Comparison of ENCODE assay signal across 27 cellular contexts in the genomic region with DNA sequence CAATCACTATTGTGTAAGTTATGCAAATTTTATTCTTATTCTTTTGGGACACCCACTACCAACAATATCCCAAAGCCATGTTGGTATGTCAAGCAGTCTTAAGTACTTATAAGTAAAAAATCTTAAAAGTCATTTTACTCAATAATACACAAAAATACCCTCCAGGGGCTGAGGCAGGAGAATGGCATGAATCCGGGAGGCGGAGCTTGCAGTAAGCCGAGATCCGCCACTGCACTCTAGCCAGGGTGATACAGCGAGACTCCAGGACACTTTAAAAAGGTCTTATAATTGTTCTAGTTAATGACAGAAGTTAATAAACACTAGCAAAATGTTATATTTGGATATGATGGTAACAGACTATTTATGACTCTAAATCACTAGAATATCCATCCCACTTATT.
"Had no signal": no experiment of that assay in that cellular context is flagged by ENCODE, and none has a peak within 500 bp of the region (broad histone marks: within the 10 kb centered on the region; RNA-seq: fewer than 3 reads in every experiment).

No MANE protein-coding gene starts in this region.

- H3K27ac ChIP-seq: ascending aorta, esophagus muscularis mucosa, heart right ventricle, left ventricle myocardium inferior, testis, uterus had no signal

- DNase-seq: activated CD4-positive, alpha-beta T cell treated with anti-CD3 and anti-CD28 coated beads for 48 hours; activated CD4-positive, alpha-beta T cell treated with anti-CD3 and anti-CD28 coated beads, Interleukin-2, amount 50 U/mL, for 48 hours; activated CD8-positive, alpha-beta memory T cell treated with anti-CD3 and anti-CD28 coated beads for 24 hours; activated effector memory CD4-positive, alpha-beta T cell treated with anti-CD3 and anti-CD28 coated beads, Interleukin-2, amount 50 U/mL, for 16 hours; activated naive CD4-positive, alpha-beta T cell treated with anti-CD3 and anti-CD28 coated beads, Interleukin-2, amount 10 ng/mL, durations not matched to agents 7 days and 5 days; activated naive CD8-positive, alpha-beta T cell treated with anti-CD3 and anti-CD28 coated beads, Interleukin-2, amount 10 ng/mL, durations not matched to agents 7 days and 5 days; caudate nucleus; cortex of kidney; effector memory CD8-positive, alpha-beta T cell; foreskin melanocyte; heart right ventricle; left ventricle myocardium inferior; mucosa of descending colon; right lobe of liver; stimulated activated CD4-positive, alpha-beta T cell treated with anti-CD3 and anti-CD28 coated beads, Interleukin-12 subunit alpha, Interleukin-12 subunit beta, amount 100 ng/mL, for 4 hours; stimulated activated CD4-positive, alpha-beta T cell treated with anti-CD3 and anti-CD28 coated beads, Interleukin-4, amount 100 ng/mL, for 1 hour; stimulated activated naive CD8-positive, alpha-beta T cell treated with anti-CD3 and anti-CD28 coated beads, Interleukin-15, Interleukin-2, amounts not matched to agents 100 U/mL and 50 U/mL, for 24 hours; testis; uterus had no signal

- H3K27me3 ChIP-seq: ascending aorta, esophagus muscularis mucosa, heart right ventricle, right lobe of liver, testis, uterus had no signal

- H3K4me3 ChIP-seq: ascending aorta, esophagus muscularis mucosa, heart right ventricle, left ventricle myocardium inferior, lung, mucosa of descending colon, testis, uterus had no signal

- H3K27me3 Mint-ChIP-seq: activated naive CD4-positive, alpha-beta T cell treated with anti-CD3 and anti-CD28 coated beads, Interleukin-2, amount 10 ng/mL, durations not matched to agents 7 days and 5 days; activated naive CD8-positive, alpha-beta T cell treated with anti-CD3 and anti-CD28 coated beads, Interleukin-2, amount 10 ng/mL, durations not matched to agents 7 days and 5 days; brain; effector memory CD8-positive, alpha-beta T cell; natural killer cell treated with Interleukin-12 subunit alpha and Interleukin-12 subunit beta and Interleukin-15 and Interleukin-18, amount 100 ng/mL, for 72 hours; progenitor cell of endocrine pancreas; type B pancreatic cell had no signal

- FAIRE-seq: endothelial cell of umbilical vein had no signal

- H3K4me1 ChIP-seq: ascending aorta, testis, uterus had no signal

- H3K36me3 ChIP-seq: right lobe of liver, uterus had no signal

- ATAC-seq: effector memory CD8-positive, alpha-beta T cell; heart right ventricle; mucosa of descending colon; natural killer cell treated with Interleukin-12 subunit alpha and Interleukin-12 subunit beta and Interleukin-15 and Interleukin-18, amount 100 ng/mL, for 72 hours; stimulated activated naive CD8-positive, alpha-beta T cell treated with anti-CD3 and anti-CD28 coated beads, Interleukin-15, Interleukin-2, amounts not matched to agents 100 U/mL and 50 U/mL, for 24 hours had no signal

- H3K9me3 ChIP-seq: ascending aorta, esophagus muscularis mucosa, mucosa of descending colon, right lobe of liver, testis, uterus had no signal

- H3K4me1 Mint-ChIP-seq: activated naive CD4-positive, alpha-beta T cell treated with anti-CD3 and anti-CD28 coated beads, Interleukin-2, amount 10 ng/mL, durations not matched to agents 7 days and 5 days; brain had no signal

- H3K4me3 Mint-ChIP-seq: activated naive CD4-positive, alpha-beta T cell treated with anti-CD3 and anti-CD28 coated beads, Interleukin-2, amount 10 ng/mL, durations not matched to agents 7 days and 5 days; activated naive CD8-positive, alpha-beta T cell treated with anti-CD3 and anti-CD28 coated beads, Interleukin-2, amount 10 ng/mL, durations not matched to agents 7 days and 5 days; brain; effector memory CD8-positive, alpha-beta T cell; natural killer cell treated with Interleukin-12 subunit alpha and Interleukin-12 subunit beta and Interleukin-15 and Interleukin-18, amount 100 ng/mL, for 72 hours; type B pancreatic cell had no signal

- H3K27ac Mint-ChIP-seq: activated naive CD4-positive, alpha-beta T cell treated with anti-CD3 and anti-CD28 coated beads, Interleukin-2, amount 10 ng/mL, durations not matched to agents 7 days and 5 days; activated naive CD8-positive, alpha-beta T cell treated with anti-CD3 and anti-CD28 coated beads, Interleukin-2, amount 10 ng/mL, durations not matched to agents 7 days and 5 days; brain; effector memory CD8-positive, alpha-beta T cell; natural killer cell treated with Interleukin-12 subunit alpha and Interleukin-12 subunit beta and Interleukin-15 and Interleukin-18, amount 100 ng/mL, for 72 hours; progenitor cell of endocrine pancreas had no signal

- H3K36me3 Mint-ChIP-seq: natural killer cell treated with Interleukin-12 subunit alpha and Interleukin-12 subunit beta and Interleukin-15 and Interleukin-18, amount 100 ng/mL, for 72 hours had no signal

- H3K9me3 Mint-ChIP-seq: activated naive CD4-positive, alpha-beta T cell treated with anti-CD3 and anti-CD28 coated beads, Interleukin-2, amount 10 ng/mL, durations not matched to agents 7 days and 5 days; activated naive CD8-positive, alpha-beta T cell treated with anti-CD3 and anti-CD28 coated beads, Interleukin-2, amount 10 ng/mL, durations not matched to agents 7 days and 5 days; effector memory CD8-positive, alpha-beta T cell; natural killer cell treated with Interleukin-12 subunit alpha and Interleukin-12 subunit beta and Interleukin-15 and Interleukin-18, amount 100 ng/mL, for 72 hours had no signal
